Comparison of ENCODE assay signal across 19 cellular contexts in genomic region chr17:43199633-43200032, GRCh38. TPM values are rescaled to one million over a fixed set of nuclear protein-coding genes. Genes with fewer than 3 reads are reported as not detected.
DNase-seq lines count a peak whose midpoint lies in the region; ATAC-seq, FAIRE-seq and TF ChIP-seq lines count a peak whose summit lies in the region.
"Had no signal": no experiment of that assay in that cellular context is flagged by ENCODE, and none has a peak within 500 bp of the region (broad histone marks: within the 10 kb centered on the region; RNA-seq: fewer than 3 reads in every experiment).

No MANE protein-coding gene starts in this region.

- H3K9ac ChIP-seq in astrocyte (ENCODE audit: low read length): no peak overlapping the region

- POLR2A ChIA-PET in activated CD4-positive, alpha-beta memory T cell treated with anti-CD3 and anti-CD28 coated beads for 36 hours (lab: Charles Lee): interaction anchor here (1.2 to 1.9 kb wide), 3 partner anchors 13 to 116 kb away, joined by 5 to 20 read pairs (median 7); partner anchors contain the start of genes NBR1 and TMEM106A
- POLR2A ChIA-PET in activated CD4-positive, alpha-beta memory T cell treated with anti-CD3 and anti-CD28 coated beads, Interleukin-2, amount 10 ng/mL, durations not matched to agents 7 days and 5 days (lab: Charles Lee): interaction anchor here (1.1 to 5.4 kb wide), 5 partner anchors 13 to 116 kb away, joined by 3 to 37 read pairs (median 5); partner anchors contain the start of genes NBR1 and TMEM106A

- H3K9me3 ChIP-seq in astrocyte (ENCODE audit: insufficient read depth, low read depth, low read length): no peaks in the 10 kb centered on the region
- H3K9me3 ChIP-seq: Caco-2 had no signal

- peaks cover 42% of the 10 kb centered on the region for H3K36me3 ChIP-seq in astrocyte (ENCODE audit: insufficient read depth, low read length)

- peak; percentile 86 for ATAC-seq in activated T-helper 17 cell treated with anti-CD3 and anti-CD28 coated beads, Interleukin-2, amount 50 U/mL, for 72 hours (replicated peaks)
- ATAC-seq in GM21619 (IDR thresholded peaks at IDR 0.05; ENCODE audit: unreplicated experiment): no peak
- ATAC-seq: CD8-positive, alpha-beta T cell had no signal

- H3K27ac ChIP-seq in astrocyte (ENCODE audit: low read depth, low read length): no peak overlapping the region

- FAIRE-seq in astrocyte (lab: Jason Lieb, UNC): no peak

- DNase-seq in activated CD4-positive, alpha-beta memory T cell treated with anti-CD3 and anti-CD28 coated beads for 36 hours: no peak
- no peak for DNase-seq in activated CD4-positive, alpha-beta memory T cell treated with anti-CD3 and anti-CD28 coated beads, Interleukin-2, amount 10 ng/mL, durations not matched to agents 7 days and 5 days
- DNase-seq in activated naive CD4-positive, alpha-beta T cell treated with anti-CD3 and anti-CD28 coated beads, Interleukin-2, amount 10 ng/mL, durations not matched to agents 7 days and 5 days: no peak
- DNase-seq in astrocyte (ENCODE audit: low read depth) (no peak), G401 (ENCODE audit: low spot score) (no peak)
- DNase-seq: ACHN; Caco-2; CD8-positive, alpha-beta T cell; DMS53; HCEC 1CT; HFFc6 had no signal

- H3K4me1 Mint-ChIP-seq in activated CD4-positive, alpha-beta memory T cell treated with anti-CD3 and anti-CD28 coated beads for 36 hours (ENCODE audit: low read depth): peaks cover 8% of the 10 kb centered on the region
- H3K4me1 Mint-ChIP-seq in activated CD4-positive, alpha-beta memory T cell treated with anti-CD3 and anti-CD28 coated beads, Interleukin-2, amount 10 ng/mL, durations not matched to agents 7 days and 5 days: peaks cover 3% of the 10 kb centered on the region
- peaks cover 6% of the 10 kb centered on the region for H3K4me1 Mint-ChIP-seq in activated naive CD4-positive, alpha-beta T cell treated with anti-CD3 and anti-CD28 coated beads, Interleukin-2, amount 50 U/mL, for 24 hours
- H3K4me1 Mint-ChIP-seq in activated naive CD4-positive, alpha-beta T cell treated with anti-CD3 and anti-CD28 coated beads, Interleukin-2, amount 10 ng/mL, durations not matched to agents 7 days and 5 days: no peaks in the 10 kb centered on the region
- H3K4me1 Mint-ChIP-seq in activated T-helper 17 cell treated with anti-CD3 and anti-CD28 coated beads, Interleukin-2, amount 50 U/mL, for 72 hours: no peaks in the 10 kb centered on the region
- no peaks in the 10 kb centered on the region for H3K4me1 Mint-ChIP-seq in astrocyte (ENCODE audit: low read depth, unreplicated experiment)
- H3K4me1 Mint-ChIP-seq: B cell, CD14-positive monocyte had no signal

- no peak overlapping the region for H2AFZ ChIP-seq in astrocyte (ENCODE audit: low read depth, low read length)

- no peaks in the 10 kb centered on the region for H3K27me3 ChIP-seq in astrocyte (ENCODE audit: insufficient read depth, low read length)

- no peak overlapping the region for H3K4me3 ChIP-seq in astrocyte (ENCODE audit: insufficient read depth, low read depth, low read length)

- H3K9me3 Mint-ChIP-seq in activated CD4-positive, alpha-beta memory T cell treated with anti-CD3 and anti-CD28 coated beads for 36 hours: no peaks in the 10 kb centered on the region
- no peaks in the 10 kb centered on the region for H3K9me3 Mint-ChIP-seq in activated CD4-positive, alpha-beta memory T cell treated with anti-CD3 and anti-CD28 coated beads, Interleukin-2, amount 10 ng/mL, durations not matched to agents 7 days and 5 days
- H3K9me3 Mint-ChIP-seq in activated naive CD4-positive, alpha-beta T cell treated with anti-CD3 and anti-CD28 coated beads, Interleukin-2, amount 50 U/mL, for 24 hours: no peaks in the 10 kb centered on the region
- H3K9me3 Mint-ChIP-seq in activated naive CD4-positive, alpha-beta T cell treated with anti-CD3 and anti-CD28 coated beads, Interleukin-2, amount 10 ng/mL, durations not matched to agents 7 days and 5 days: no peaks in the 10 kb centered on the region
- no peaks in the 10 kb centered on the region for H3K9me3 Mint-ChIP-seq in activated T-helper 17 cell treated with anti-CD3 and anti-CD28 coated beads, Interleukin-2, amount 50 U/mL, for 72 hours
- H3K9me3 Mint-ChIP-seq in astrocyte (ENCODE audit: unreplicated experiment): no peaks in the 10 kb centered on the region
- H3K9me3 Mint-ChIP-seq: CD14-positive monocyte; CD8-positive, alpha-beta T cell; HFFc6 had no signal

- in situ Hi-C loops in G401 (cut with HindIII; ENCODE audit: low sequenced_read_pairs): no loop called here

- no peaks in the 10 kb centered on the region for H4K20me1 ChIP-seq in astrocyte (ENCODE audit: insufficient read depth, low read length)

- CTCF ChIA-PET in activated CD4-positive, alpha-beta memory T cell treated with anti-CD3 and anti-CD28 coated beads for 36 hours (lab: Charles Lee): interaction anchor here (0.6 to 1.9 kb wide), 4 partner anchors 12 to 201 kb away, joined by 3 to 9 read pairs (median 4); partner anchors contain the start of genes RPL27 and TMEM106A
- CTCF ChIA-PET in activated CD4-positive, alpha-beta memory T cell treated with anti-CD3 and anti-CD28 coated beads, Interleukin-2, amount 10 ng/mL, durations not matched to agents 7 days and 5 days (lab: Charles Lee): interaction anchor here (0.6 to 2.6 kb wide), 4 partner anchors 9 to 271 kb away, joined by 3 to 16 read pairs (median 4); partner anchors contain the start of gene TMEM106A
- CTCF ChIA-PET in activated naive CD4-positive, alpha-beta T cell treated with anti-CD3 and anti-CD28 coated beads, Interleukin-2, amount 10 ng/mL, durations not matched to agents 7 days and 5 days (lab: Charles Lee): interaction anchor here (0.6 kb wide), 1 partner anchor 152 kb away, joined by 3 read pairs; no protein-coding TSS in a partner anchor

- no peak overlapping the region for H3K4me2 ChIP-seq in astrocyte (ENCODE audit: low read length)

- H3K27ac Mint-ChIP-seq in activated CD4-positive, alpha-beta memory T cell treated with anti-CD3 and anti-CD28 coated beads for 36 hours: peak overlapping the region; percentile 72
- H3K27ac Mint-ChIP-seq in activated CD4-positive, alpha-beta memory T cell treated with anti-CD3 and anti-CD28 coated beads, Interleukin-2, amount 10 ng/mL, durations not matched to agents 7 days and 5 days: no peak overlapping the region
- peak overlapping the region; percentile 66 for H3K27ac Mint-ChIP-seq in activated naive CD4-positive, alpha-beta T cell treated with anti-CD3 and anti-CD28 coated beads, Interleukin-2, amount 50 U/mL, for 24 hours
- H3K27ac Mint-ChIP-seq in activated naive CD4-positive, alpha-beta T cell treated with anti-CD3 and anti-CD28 coated beads, Interleukin-2, amount 10 ng/mL, durations not matched to agents 7 days and 5 days: no peak overlapping the region
- peak overlapping the region; percentile 83 for H3K27ac Mint-ChIP-seq in activated T-helper 17 cell treated with anti-CD3 and anti-CD28 coated beads, Interleukin-2, amount 50 U/mL, for 72 hours
- peak overlapping the region; percentile 34 for H3K27ac Mint-ChIP-seq in astrocyte (ENCODE audit: unreplicated experiment)
- H3K27ac Mint-ChIP-seq: B cell; CD14-positive monocyte; CD8-positive, alpha-beta T cell; HFFc6 had no signal

- intact Hi-C loops in activated CD4-positive, alpha-beta memory T cell treated with anti-CD3 and anti-CD28 coated beads for 36 hours (cut with micrococcal nuclease): no loop called here

- H3K79me2 ChIP-seq in astrocyte (ENCODE audit: insufficient read depth, low read length): no peaks in the 10 kb centered on the region

- TF ChIP-seq CTCF in astrocyte (IDR thresholded peaks at IDR 0.05; ENCODE audit: insufficient read depth, low read depth, low read length): no peak

- peaks cover 55% of the 10 kb centered on the region for H3K36me3 Mint-ChIP-seq in activated CD4-positive, alpha-beta memory T cell treated with anti-CD3 and anti-CD28 coated beads for 36 hours
- H3K36me3 Mint-ChIP-seq in activated CD4-positive, alpha-beta memory T cell treated with anti-CD3 and anti-CD28 coated beads, Interleukin-2, amount 10 ng/mL, durations not matched to agents 7 days and 5 days (ENCODE audit: low read depth): peaks cover 65% of the 10 kb centered on the region
- H3K36me3 Mint-ChIP-seq in activated naive CD4-positive, alpha-beta T cell treated with anti-CD3 and anti-CD28 coated beads, Interleukin-2, amount 50 U/mL, for 24 hours: peaks cover 10% of the 10 kb centered on the region
- peaks cover 59% of the 10 kb centered on the region for H3K36me3 Mint-ChIP-seq in activated naive CD4-positive, alpha-beta T cell treated with anti-CD3 and anti-CD28 coated beads, Interleukin-2, amount 10 ng/mL, durations not matched to agents 7 days and 5 days
- H3K36me3 Mint-ChIP-seq in activated T-helper 17 cell treated with anti-CD3 and anti-CD28 coated beads, Interleukin-2, amount 50 U/mL, for 72 hours (ENCODE audit: low read depth): peaks cover 97% of the 10 kb centered on the region
- H3K36me3 Mint-ChIP-seq in astrocyte (ENCODE audit: low read depth, unreplicated experiment): peaks cover 30% of the 10 kb centered on the region

- no peaks in the 10 kb centered on the region for H3K27me3 Mint-ChIP-seq in activated CD4-positive, alpha-beta memory T cell treated with anti-CD3 and anti-CD28 coated beads for 36 hours
- H3K27me3 Mint-ChIP-seq in activated CD4-positive, alpha-beta memory T cell treated with anti-CD3 and anti-CD28 coated beads, Interleukin-2, amount 10 ng/mL, durations not matched to agents 7 days and 5 days: no peaks in the 10 kb centered on the region
- H3K27me3 Mint-ChIP-seq in activated naive CD4-positive, alpha-beta T cell treated with anti-CD3 and anti-CD28 coated beads, Interleukin-2, amount 50 U/mL, for 24 hours: no peaks in the 10 kb centered on the region
- no peaks in the 10 kb centered on the region for H3K27me3 Mint-ChIP-seq in activated naive CD4-positive, alpha-beta T cell treated with anti-CD3 and anti-CD28 coated beads, Interleukin-2, amount 10 ng/mL, durations not matched to agents 7 days and 5 days
- no peaks in the 10 kb centered on the region for H3K27me3 Mint-ChIP-seq in activated T-helper 17 cell treated with anti-CD3 and anti-CD28 coated beads, Interleukin-2, amount 50 U/mL, for 72 hours
- H3K27me3 Mint-ChIP-seq in astrocyte (ENCODE audit: low read depth, unreplicated experiment): no peaks in the 10 kb centered on the region
- H3K27me3 Mint-ChIP-seq: B cell had no signal

- no peak overlapping the region for H3K4me3 Mint-ChIP-seq in activated CD4-positive, alpha-beta memory T cell treated with anti-CD3 and anti-CD28 coated beads for 36 hours
- H3K4me3 Mint-ChIP-seq in activated CD4-positive, alpha-beta memory T cell treated with anti-CD3 and anti-CD28 coated beads, Interleukin-2, amount 10 ng/mL, durations not matched to agents 7 days and 5 days: no peak overlapping the region
- H3K4me3 Mint-ChIP-seq in activated naive CD4-positive, alpha-beta T cell treated with anti-CD3 and anti-CD28 coated beads, Interleukin-2, amount 50 U/mL, for 24 hours: no peak overlapping the region
- no peak overlapping the region for H3K4me3 Mint-ChIP-seq in activated naive CD4-positive, alpha-beta T cell treated with anti-CD3 and anti-CD28 coated beads, Interleukin-2, amount 10 ng/mL, durations not matched to agents 7 days and 5 days
- no peak overlapping the region for H3K4me3 Mint-ChIP-seq in activated T-helper 17 cell treated with anti-CD3 and anti-CD28 coated beads, Interleukin-2, amount 50 U/mL, for 72 hours
- no peak overlapping the region for H3K4me3 Mint-ChIP-seq in astrocyte (ENCODE audit: unreplicated experiment)
- H3K4me3 Mint-ChIP-seq: B cell; CD14-positive monocyte; CD8-positive, alpha-beta T cell; HFFc6 had no signal

- no peaks in the 10 kb centered on the region for H3K4me1 ChIP-seq in astrocyte (ENCODE audit: insufficient read depth, low read length)
- H3K4me1 ChIP-seq: Caco-2 had no signal

RNA-seq across cellular contexts. Expression of gene TMEM106A, which starts 12.0 kb away (rescaled TPM):
- total RNA-seq in activated CD4-positive, alpha-beta memory T cell treated with anti-CD3 and anti-CD28 coated beads for 36 hours: 10 to 100 TPM; 10.1 to 10.4 TPM
- 10 to 100 TPM; 12.9 to 13.8 TPM for total RNA-seq in activated CD4-positive, alpha-beta memory T cell treated with anti-CD3 and anti-CD28 coated beads, Interleukin-2, amount 10 ng/mL, durations not matched to agents 7 days and 5 days
- total RNA-seq in activated T-helper 17 cell treated with anti-CD3 and anti-CD28 coated beads, Interleukin-2, amount 50 U/mL, for 72 hours: 10 to 100 TPM in 1 of 2 donors, 1 to 10 TPM in 1; 9.5 to 28.4 TPM
- 10.1 and 11.4 TPM in 2 replicates for total RNA-seq in astrocyte
- total RNA-seq in G401 (2014; rRNA removed; shearing (Covaris generic)): not detected in 2 replicates

RNA-seq across cellular contexts. Expression of gene NBR1, which starts 28.6 kb away (rescaled TPM):
- total RNA-seq in activated CD4-positive, alpha-beta memory T cell treated with anti-CD3 and anti-CD28 coated beads for 36 hours: 10 to 100 TPM; 62.0 to 65.9 TPM
- total RNA-seq in activated CD4-positive, alpha-beta memory T cell treated with anti-CD3 and anti-CD28 coated beads, Interleukin-2, amount 10 ng/mL, durations not matched to agents 7 days and 5 days: 10 to 100 TPM; 68.1 to 69.8 TPM
- total RNA-seq in activated T-helper 17 cell treated with anti-CD3 and anti-CD28 coated beads, Interleukin-2, amount 50 U/mL, for 72 hours: 10 to 100 TPM; 47.2 to 83.1 TPM
- 46.8 and 53.6 TPM in 2 replicates for total RNA-seq in astrocyte
- 42.8 and 63.6 TPM in 2 replicates for total RNA-seq in G401 (2014; rRNA removed; shearing (Covaris generic))

RNA-seq across cellular contexts. Expression of gene CCDC200, which starts 28.8 kb away (rescaled TPM):
- total RNA-seq in activated CD4-positive, alpha-beta memory T cell treated with anti-CD3 and anti-CD28 coated beads for 36 hours: not detected
- total RNA-seq in activated CD4-positive, alpha-beta memory T cell treated with anti-CD3 and anti-CD28 coated beads, Interleukin-2, amount 10 ng/mL, durations not matched to agents 7 days and 5 days: under 1 TPM in 1 of 2 experiments, not detected in 1; 0.53 TPM
- 1 to 10 TPM in 1 of 2 donors, not detected in 1; 1.1 TPM for total RNA-seq in activated T-helper 17 cell treated with anti-CD3 and anti-CD28 coated beads, Interleukin-2, amount 50 U/mL, for 72 hours
- not detected in 2 replicates for total RNA-seq in astrocyte
- not detected in 2 replicates for total RNA-seq in G401 (2014; rRNA removed; shearing (Covaris generic))
- total RNA-seq: A172; Caco-2; CD8-positive, alpha-beta T cell; H4; HFFc6; HT1080 had no signal

RNA-seq across cellular contexts. Expression of gene RNU2-1, which starts 34.1 kb away (rescaled TPM):
- total RNA-seq in activated CD4-positive, alpha-beta memory T cell treated with anti-CD3 and anti-CD28 coated beads for 36 hours: 1,000 to 10,000 TPM; 5,509 to 5,687 TPM
- total RNA-seq in activated CD4-positive, alpha-beta memory T cell treated with anti-CD3 and anti-CD28 coated beads, Interleukin-2, amount 10 ng/mL, durations not matched to agents 7 days and 5 days: 1,000 to 10,000 TPM; 6,842 to 7,042 TPM
- 1,000 to 10,000 TPM; 5,691 to 6,034 TPM for total RNA-seq in activated T-helper 17 cell treated with anti-CD3 and anti-CD28 coated beads, Interleukin-2, amount 50 U/mL, for 72 hours
- total RNA-seq in astrocyte: 4,186 and 4,812 TPM in 2 replicates
- total RNA-seq in G401 (2014; rRNA removed; shearing (Covaris generic)): not detected in 2 replicates
- total RNA-seq: A172, H4, HT1080 had no signal

Comparison
In these comparisons a context has a peak if more than half of its experiments do, and no peak if none do; other contexts are left out.
1. H3K27ac Mint-ChIP-seq: peak in activated CD4-positive, alpha-beta memory T cell treated with anti-CD3 and anti-CD28 coated beads for 36 hours (single experiment), activated naive CD4-positive, alpha-beta T cell treated with anti-CD3 and anti-CD28 coated beads, Interleukin-2, amount 50 U/mL, for 24 hours (single experiment), activated T-helper 17 cell treated with anti-CD3 and anti-CD28 coated beads, Interleukin-2, amount 50 U/mL, for 72 hours (single experiment) and astrocyte (single experiment); none in activated CD4-positive, alpha-beta memory T cell treated with anti-CD3 and anti-CD28 coated beads, Interleukin-2, amount 10 ng/mL, durations not matched to agents 7 days and 5 days (single experiment) and activated naive CD4-positive, alpha-beta T cell treated with anti-CD3 and anti-CD28 coated beads, Interleukin-2, amount 10 ng/mL, durations not matched to agents 7 days and 5 days (single experiment).
2. RNA of gene TMEM106A, which starts 12.0 kb away (total RNA-seq): 9.5 to 28.4 TPM in activated T-helper 17 cell treated with anti-CD3 and anti-CD28 coated beads, Interleukin-2, amount 50 U/mL, for 72 hours, 12.9 to 13.8 TPM in activated CD4-positive, alpha-beta memory T cell treated with anti-CD3 and anti-CD28 coated beads, Interleukin-2, amount 10 ng/mL, durations not matched to agents 7 days and 5 days, 10.1 to 10.4 TPM in activated CD4-positive, alpha-beta memory T cell treated with anti-CD3 and anti-CD28 coated beads for 36 hours and 10.1 to 11.4 TPM in astrocyte; not detected in G401; every median in the first group is over 10 times any median in the second.